ENCODE assay signal across 1 cellular context in genomic region chr12:131900397-131900796, GRCh38.
TF ChIP-seq lines count a peak whose summit lies in the region.

No MANE protein-coding gene starts in this region.

TF ChIP-seq in K562, 482 proteins besides CTCF, POLR2A, EP300 and RAD21:
- no peak for TF ChIP-seq KDM2B (CRISPR knock-in tag; IDR thresholded peaks at IDR 0.05)
- peak; percentile 33; the same call in 1 of the 2 replicates for TF ChIP-seq POLR2G (IDR thresholded peaks at IDR 0.05; ENCODE audit: low read depth, low read length)
- peak; percentile 42; the same call in 1 of the 2 replicates for TF ChIP-seq RBFOX2 (IDR thresholded peaks at IDR 0.05; ENCODE audit: low read depth, low read length)
